25 cellular contexts compared by ENCODE assay signal in the genomic region with DNA sequence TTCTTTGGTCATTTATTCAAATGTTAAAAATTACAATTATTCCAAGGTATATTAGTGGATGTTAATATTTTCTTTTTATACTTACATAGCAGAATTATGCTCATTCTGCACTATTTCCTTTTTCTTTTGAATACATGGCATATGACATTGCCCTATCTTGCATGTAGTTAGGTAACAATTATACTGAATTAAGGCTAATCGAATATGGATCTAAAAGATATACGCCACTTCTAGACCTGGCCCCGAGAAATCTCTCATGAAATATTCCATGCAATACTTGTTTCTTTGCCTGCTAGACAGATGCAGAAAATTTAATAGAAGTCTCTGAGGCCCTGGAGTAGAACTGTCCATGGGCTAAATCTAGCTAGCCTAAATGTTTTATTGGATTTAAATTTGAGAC.
"Had no signal": no experiment of that assay in that cellular context is flagged by ENCODE, and none has a peak within 500 bp of the region (broad histone marks: within the 10 kb centered on the region; RNA-seq: fewer than 3 reads in every experiment).

No MANE protein-coding gene starts in this region.

- ATAC-seq: stimulated activated effector memory CD8-positive, alpha-beta T cell treated with anti-CD3 and anti-CD28 coated beads, Interleukin-12 subunit alpha, Interleukin-12 subunit beta, amount 100 ng/mL, for 72 hours; stimulated activated memory B cell treated with anti-CD40 and anti-IgM and Interleukin-4, amounts not matched to agents 10 μg/mL and 1 μg/mL and 100 μg/mL, for 72 hours; stimulated activated naive B cell treated with anti-CD40 and anti-IgM and Interleukin-4, amounts not matched to agents 10 μg/mL and 1 μg/mL and 100 μg/mL, for 72 hours; stimulated activated naive CD8-positive, alpha-beta T cell treated with anti-CD3 and anti-CD28 coated beads, Interleukin-15, amount 100 ng/mL, for 72 hours; stimulated activated naive CD8-positive, alpha-beta T cell treated with anti-CD3 and anti-CD28 coated beads, Interleukin-15, Interleukin-2, amounts not matched to agents 100 U/mL and 50 U/mL, for 24 hours; upper lobe of right lung had no signal

- DNase-seq: stimulated activated CD4-positive, alpha-beta T cell treated with anti-CD3 and anti-CD28 coated beads, Interleukin-2, amount 100 ng/mL, for 48 hours; stimulated activated CD4-positive, alpha-beta T cell treated with anti-CD3 and anti-CD28 coated beads, Interleukin-4, amount 100 ng/mL, for 1 hour; stimulated activated CD4-positive, alpha-beta T cell treated with anti-CD3 and anti-CD28 coated beads, Interleukin-4, amount 100 ng/mL, for 24 hours; stimulated activated CD8-positive, alpha-beta memory T cell treated with anti-CD3 and anti-CD28 coated beads, Interleukin-4, amount 100 ng/mL, for 48 hours; stimulated activated naive B cell treated with anti-CD40 and anti-IgM and Interleukin-4, amounts not matched to agents 10 μg/mL and 1 μg/mL and 100 μg/mL, for 72 hours; stimulated activated naive CD4-positive, alpha-beta T cell; stimulated activated naive CD4-positive, alpha-beta T cell treated with Interleukin-2 at 50 U/mL for 16 hours; stimulated activated naive CD8-positive, alpha-beta T cell treated with anti-CD3 and anti-CD28 coated beads, Interleukin-15, amount 100 ng/mL, for 72 hours; stimulated activated naive CD8-positive, alpha-beta T cell treated with anti-CD3 and anti-CD28 coated beads, Interleukin-15, Interleukin-2, amounts not matched to agents 100 U/mL and 50 U/mL, for 24 hours; stomach; substantia nigra; testis; thyroid gland; tibial artery; transverse colon; trophoblast cell; upper lobe of left lung; upper lobe of right lung; uterus had no signal

- H3K4me1 ChIP-seq: stomach, suprapubic skin, testis, thyroid gland, tibial artery, tibial nerve, transverse colon, upper lobe of left lung, upper lobe of right lung, uterus, vagina had no signal

- H3K9me3 ChIP-seq: stomach, suprapubic skin, testis, thoracic aorta, thyroid gland, tibial artery, tibial nerve, upper lobe of left lung, upper lobe of right lung, uterus, vagina had no signal

- H3K27ac ChIP-seq: stomach, suprapubic skin, testis, thoracic aorta, thyroid gland, tibial artery, tibial nerve, transverse colon, upper lobe of left lung, upper lobe of right lung, uterus, vagina had no signal

- H3K27me3 ChIP-seq: stomach, suprapubic skin, testis, thyroid gland, tibial artery, tibial nerve, transverse colon, upper lobe of left lung, upper lobe of right lung, uterus, vagina had no signal

- H3K4me3 ChIP-seq: stomach, suprapubic skin, testis, thoracic aorta, thyroid gland, tibial artery, tibial nerve, transverse colon, upper lobe of left lung, upper lobe of right lung, uterus, vagina had no signal

- H3K36me3 ChIP-seq: stomach, suprapubic skin, thoracic aorta, thyroid gland, tibial artery, tibial nerve, transverse colon, upper lobe of left lung, upper lobe of right lung, uterus, vagina had no signal
